Comparison of ENCODE assay signal across 7 cellular contexts in genomic region chr22:37544955-37545702, GRCh38. TPM values are rescaled to one million over a fixed set of nuclear protein-coding genes. Genes with fewer than 3 reads are reported as not detected.
DNase-seq lines count a peak whose midpoint lies in the region; TF ChIP-seq lines count a peak whose summit lies in the region.

No MANE protein-coding gene starts in this region.

- in situ Hi-C loops in GM13976 (cut with MboI; ENCODE audit: low sequenced_read_pairs, unreplicated experiment) = no loop called here

- peaks cover 18% of the 10 kb centered on the region for H3K4me1 ChIP-seq in NT2/D1 (ENCODE audit: insufficient read depth, insufficient read length)

- H3K9me3 Mint-ChIP-seq in glutamatergic neuron (ENCODE audit: unreplicated experiment) (peaks cover 4% of the 10 kb centered on the region), osteocyte (ENCODE audit: unreplicated experiment) (no peaks in the 10 kb centered on the region)

- no peaks in the 10 kb centered on the region for H3K36me3 Mint-ChIP-seq in glutamatergic neuron (ENCODE audit: unreplicated experiment)
- no peaks in the 10 kb centered on the region for H3K36me3 Mint-ChIP-seq in osteocyte (ENCODE audit: unreplicated experiment)

- H3K9ac ChIP-seq in NT2/D1 (ENCODE audit: insufficient read length, low read depth) = peak overlapping the region; percentile 89

- H3K27me3 Mint-ChIP-seq in glutamatergic neuron (ENCODE audit: unreplicated experiment) (peaks cover 7% of the 10 kb centered on the region), osteocyte (ENCODE audit: unreplicated experiment) (no peaks in the 10 kb centered on the region)

- H3K27ac Mint-ChIP-seq in glutamatergic neuron (ENCODE audit: unreplicated experiment) (no peak overlapping the region), osteocyte (ENCODE audit: unreplicated experiment) (peak overlapping the region; percentile 99)

- H3K27me3 ChIP-seq in NT2/D1 (ENCODE audit: insufficient read depth, insufficient read length) = no peaks in the 10 kb centered on the region

- TF ChIP-seq CTCF in GM13976 (IDR thresholded peaks at IDR 0.05; ENCODE audit: borderline replicate concordance, control extremely low read depth, extremely low read depth, insufficient read depth, missing control alignments) = peak; percentile 71
- peak; percentile 38 for TF ChIP-seq CTCF in glutamatergic neuron (IDR thresholded peaks at IDR 0.05; ENCODE audit: partially characterized antibody, unreplicated experiment)
- peak; percentile 83 for TF ChIP-seq CTCF in osteocyte (IDR thresholded peaks at IDR 0.05)

- no peaks in the 10 kb centered on the region for H3K36me3 ChIP-seq in NT2/D1 (ENCODE audit: insufficient read depth, insufficient read length, low read length)

- DNase-seq in GM13976 (ENCODE audit: low spot score) (peak; percentile 83), NT2/D1 (ENCODE audit: low read depth, low spot score) (peak; percentile 70), glutamatergic neuron (peak; percentile 73), osteocyte (ENCODE audit: extremely low spot score, unreplicated experiment) (peak; percentile 91), GOT3 (lab: John Stamatoyannopoulos, UW) (no peak), NCI-H187 treated with DMSO at 0.1 percent for 48 hours (lab: John Stamatoyannopoulos, UW) (no peak)
- peak; percentile 12 for DNase-seq in activated effector memory CD4-positive, alpha-beta T cell treated with Interleukin-2 at 50 U/mL for 16 hours

- H3K4me3 ChIP-seq in NT2/D1 (ENCODE audit: insufficient read length, low read depth) = peak overlapping the region; percentile 50

- no peak overlapping the region for H3K4me3 Mint-ChIP-seq in glutamatergic neuron (ENCODE audit: unreplicated experiment)
- peak overlapping the region; percentile 26 for H3K4me3 Mint-ChIP-seq in osteocyte (ENCODE audit: unreplicated experiment)

- H3K4me1 Mint-ChIP-seq in glutamatergic neuron (ENCODE audit: low read depth, unreplicated experiment) = peaks cover 9% of the 10 kb centered on the region
- H3K4me1 Mint-ChIP-seq in osteocyte (ENCODE audit: unreplicated experiment) = peaks cover 83% of the 10 kb centered on the region

- H3K9me3 ChIP-seq in NT2/D1 (ENCODE audit: insufficient read depth, low read length) = no peaks in the 10 kb centered on the region

RNA-seq across cellular contexts. Expression of gene CDC42EP1, which starts 15.2 kb away (rescaled TPM):
- 2.1 TPM for total RNA-seq in glutamatergic neuron (ENCODE audit: unreplicated experiment)
- total RNA-seq in osteocyte = 282 and 283 TPM in 2 replicates

RNA-seq across cellular contexts. Expression of gene CARD10, which starts 25.9 kb away (rescaled TPM):
- 2.7 TPM for total RNA-seq in glutamatergic neuron (ENCODE audit: unreplicated experiment)
- total RNA-seq in osteocyte = 29.2 and 31.5 TPM in 2 replicates

RNA-seq across cellular contexts. Expression of gene LGALS2, which starts 34.8 kb away (rescaled TPM):
- total RNA-seq in glutamatergic neuron (ENCODE audit: unreplicated experiment) (not detected), osteocyte (not detected in 2 replicates)

RNA-seq across cellular contexts. Expression of gene MFNG, which starts 58.9 kb away (rescaled TPM):
- total RNA-seq in glutamatergic neuron (ENCODE audit: unreplicated experiment) = 61.1 TPM
- total RNA-seq in osteocyte = 1.5 and 2.3 TPM in 2 replicates

Comparison
In these comparisons a context has a peak if more than half of its experiments do, and no peak if none do; other contexts are left out.
1. DNase-seq: peak in GM13976 (single experiment), NT2/D1 (single experiment), activated effector memory CD4-positive, alpha-beta T cell treated with Interleukin-2 at 50 U/mL for 16 hours (single experiment), glutamatergic neuron (single experiment) and osteocyte (single experiment); none in GOT3 (single experiment) and NCI-H187 treated with DMSO at 0.1 percent for 48 hours (single experiment).
2. RNA of gene CDC42EP1, which starts 15.2 kb away (total RNA-seq): 282 to 283 TPM in osteocyte; 2.1 TPM in glutamatergic neuron (single experiment); every median in the first group is over 10 times any median in the second.
3. Peak in every context shown above with its lines, with median percentiles within 50 percentile points of each other: CTCF ChIP-seq.